ENCODE assay signal across 8 cellular contexts in the genomic region with DNA sequence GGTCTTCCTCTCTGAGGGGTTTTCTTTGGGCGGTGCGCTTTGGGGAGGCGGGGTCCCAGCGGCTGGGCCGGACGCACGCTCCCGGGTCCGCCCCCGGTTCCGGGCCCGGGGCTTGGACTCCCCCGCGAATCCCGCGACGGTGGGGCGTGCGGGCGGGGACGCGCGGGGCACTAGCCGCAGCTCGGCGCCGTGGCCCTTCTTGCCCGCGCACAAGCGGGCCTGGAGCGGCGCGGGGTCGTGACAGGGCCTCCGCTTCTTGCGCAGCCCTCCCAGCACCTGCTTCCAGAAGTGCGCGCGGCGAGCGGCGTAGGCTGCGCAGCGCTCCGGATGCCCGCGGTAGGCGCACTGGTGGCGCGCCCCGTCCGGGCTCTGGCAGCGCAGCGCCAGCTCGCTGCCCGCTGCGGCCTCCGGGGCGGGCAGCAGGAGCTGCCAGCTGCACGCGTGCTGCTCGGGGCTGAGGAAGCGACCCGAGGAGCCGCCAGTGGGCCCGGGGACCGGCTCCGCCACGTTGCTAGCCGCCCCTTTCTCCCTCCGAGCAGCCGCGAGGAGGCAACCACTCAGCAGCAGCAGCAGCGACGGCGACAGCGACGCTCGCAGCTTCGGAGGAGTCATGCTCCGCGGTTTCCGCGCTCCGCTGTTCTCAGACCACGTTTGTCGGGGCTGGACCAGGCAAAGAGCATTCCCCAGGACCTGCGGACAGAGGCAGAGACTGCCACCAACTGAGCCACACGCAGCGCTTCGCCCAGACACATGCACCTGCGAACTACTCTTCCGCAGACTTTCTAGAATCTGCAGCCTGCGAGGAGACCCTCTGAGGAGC. TPM values are rescaled to one million over a fixed set of nuclear protein-coding genes. Genes with fewer than 3 reads are reported as not detected.
DNase-seq lines count a peak whose midpoint lies in the region; ATAC-seq and TF ChIP-seq lines count a peak whose summit lies in the region.

No MANE protein-coding gene starts in this region.

- H3K9ac ChIP-seq in KMS-11 = peak overlapping the region; percentile 22; the same call in 1 of the 2 replicates

- peak overlapping the region; percentile 94 for H3K4me2 ChIP-seq in KMS-11

- H4K20me1 ChIP-seq in KMS-11 (ENCODE audit: insufficient read depth) = no peaks in the 10 kb centered on the region

- no peaks in the 10 kb centered on the region for H3K79me2 ChIP-seq in KMS-11 (ENCODE audit: insufficient read depth, low read depth)

- no peak for TF ChIP-seq EP300 in gastroesophageal sphincter (IDR thresholded peaks at IDR 0.05)

- intact Hi-C loops in testis (cut with DNase I; ENCODE audit: low total_unique reads) = loop anchor here (5.0 kb wide), 1 partner anchor 151 kb away; no protein-coding TSS in a partner anchor

- 0% methylated on average over 2 of the region's 94 CpGs; no CpG with 5 or more reads in 1 of the 2 donors for WGBS in gastroesophageal sphincter (ENCODE audit: low coverage in 1 of 2), 2 donors
- WGBS in testis, 2 donors = 0% methylated on average over 4 to 60 of the region's 94 CpGs

- peaks cover 23% of the 10 kb centered on the region for H3K4me1 ChIP-seq in KMS-11 (ENCODE audit: low read depth, poor library complexity, severe bottlenecking)
- peaks cover 0 to 29% (median 0%) of the 10 kb centered on the region in 3 donors for H3K4me1 ChIP-seq in gastroesophageal sphincter
- H3K4me1 ChIP-seq in neutrophil (ENCODE audit: control insufficient read depth in 1 of 2, insufficient read depth in 1 of 2, low read depth in 1 of 2, low read length in 1 of 2) = peaks cover 16 to 18% of the 10 kb centered on the region in 2 experiments
- peaks cover 7% of the 10 kb centered on the region for H3K4me1 ChIP-seq in testis

- H3K27me3 ChIP-seq in KMS-11 (ENCODE audit: insufficient read depth, low read depth) (no peaks in the 10 kb centered on the region), gastroesophageal sphincter (no peaks in the 10 kb centered on the region), neutrophil (peaks cover 38% of the 10 kb centered on the region), testis (no peaks in the 10 kb centered on the region)

- H3K27ac ChIP-seq in KMS-11 (peak overlapping the region; percentile 11), gastroesophageal sphincter (peak overlapping the region in 3 of 4 donors; percentile 72 to 81 (median 77)), neutrophil (no peak overlapping the region), testis (peak overlapping the region in 1 of 2 donors; percentile 52)

- H3K9me3 ChIP-seq in gastroesophageal sphincter (no peaks in the 10 kb centered on the region), neutrophil (no peaks in the 10 kb centered on the region), testis (no peaks in the 10 kb centered on the region)

- in situ Hi-C loops in G401 (cut with HindIII; ENCODE audit: low sequenced_read_pairs) = no loop called here

- H2AFZ ChIP-seq in KMS-11 (ENCODE audit: low read depth) = peak overlapping the region; percentile 74

- TF ChIP-seq CTCF in KMS-11 (conservative IDR thresholded peaks at IDR 0.05; ENCODE audit: low read depth, low read length) = no peak
- TF ChIP-seq CTCF in gastroesophageal sphincter (IDR thresholded peaks at IDR 0.05) = peak in 3 of 4 experiments; percentile 20 to 55 (median 30)
- TF ChIP-seq CTCF in neutrophil (IDR thresholded peaks at IDR 0.05) = no peak
- peak in 1 of 3 experiments; percentile 21 for TF ChIP-seq CTCF in testis (IDR thresholded peaks at IDR 0.05)

- H3K36me3 ChIP-seq in KMS-11 (ENCODE audit: insufficient read depth) = no peaks in the 10 kb centered on the region
- no peaks in the 10 kb centered on the region for H3K36me3 ChIP-seq in gastroesophageal sphincter
- H3K36me3 ChIP-seq in neutrophil = no peaks in the 10 kb centered on the region
- H3K36me3 ChIP-seq in testis (ENCODE audit: low read depth, missing control alignments) = no peaks in the 10 kb centered on the region

- peak; percentile 86 for ATAC-seq in GM21786 (IDR thresholded peaks at IDR 0.05; ENCODE audit: unreplicated experiment)
- ATAC-seq in gastroesophageal sphincter = peak; percentile 87

- H3K4me3 ChIP-seq in KMS-11 (IDR thresholded peaks at IDR 0.05; ENCODE audit: insufficient read depth, low read depth, low read length) (no peak overlapping the region), gastroesophageal sphincter (peak overlapping the region; percentile 74 to 75), neutrophil (ENCODE audit: low read depth in 1 of 2, low read length in 1 of 2) (peak overlapping the region; percentile 60), testis (peak overlapping the region; percentile 75 to 82)

- no peak for TF ChIP-seq POLR2A in gastroesophageal sphincter (IDR thresholded peaks at IDR 0.05)
- TF ChIP-seq POLR2A in testis (IDR thresholded peaks at IDR 0.05) = no peak

- DNase-seq in G401 (ENCODE audit: low spot score) (peak; percentile 78), RPMI8226 (peak; percentile 88), activated gamma-delta T cell (lab: John Stamatoyannopoulos, UW) (peak; percentile 57), testis (peak; percentile 83)

RNA-seq across cellular contexts. Expression of a gene that starts 0.7 kb away (rescaled TPM):
- 248 and 252 TPM in 2 replicates for total RNA-seq in G401 (2014; rRNA removed; shearing (Covaris generic))
- 1 to 10 TPM in 2 of 4 donors, under 1 TPM in 1, not detected in 1; 0.50 to 1.4 (median 1.2) TPM for total RNA-seq in gastroesophageal sphincter
- 1 to 10 TPM in 1 of 2 donors, under 1 TPM in 1; 0.93 to 1.4 TPM for total RNA-seq in testis
- 0.82 TPM for polyA plus RNA-seq in testis (ENCODE audit: insufficient read depth, low read depth, low replicate concordance)

RNA-seq across cellular contexts. Expression of a gene that starts 15.0 kb away (rescaled TPM):
- 24.3 and 25.6 TPM in 2 replicates for total RNA-seq in G401 (2014; rRNA removed; shearing (Covaris generic))
- total RNA-seq in gastroesophageal sphincter = 10 to 100 TPM; 25.1 to 81.7 (median 36.2) TPM
- total RNA-seq in testis = 10 to 100 TPM; 60.9 to 81.8 TPM
- polyA plus RNA-seq in testis (ENCODE audit: insufficient read depth, low read depth, low replicate concordance) = 37.5 TPM

Comparison
In these comparisons a context has a peak if more than half of its experiments do, and no peak if none do; other contexts are left out.
1. CTCF ChIP-seq: peak in gastroesophageal sphincter (3 of 4); none in KMS-11 (single experiment) and neutrophil (single experiment).
2. RNA of a gene that starts 0.7 kb away (total RNA-seq): 248 to 252 TPM in G401; 0.93 to 1.4 TPM in testis and 0.50 to 1.4 TPM in gastroesophageal sphincter; every median in the first group is over 100 times any median in the second.
3. Peak in every context shown above with its lines, with median percentiles within 50 percentile points of each other: DNase-seq.